ENCODE assay signal across 1 cellular context in genomic region chr10:46520941-46521340, GRCh38.
TF ChIP-seq lines count a peak whose summit lies in the region.

No MANE protein-coding gene starts in this region.

TF ChIP-seq in K562, 482 proteins besides CTCF, POLR2A, EP300 and RAD21 (continued from another document):
- TF ChIP-seq, protein P1, sequence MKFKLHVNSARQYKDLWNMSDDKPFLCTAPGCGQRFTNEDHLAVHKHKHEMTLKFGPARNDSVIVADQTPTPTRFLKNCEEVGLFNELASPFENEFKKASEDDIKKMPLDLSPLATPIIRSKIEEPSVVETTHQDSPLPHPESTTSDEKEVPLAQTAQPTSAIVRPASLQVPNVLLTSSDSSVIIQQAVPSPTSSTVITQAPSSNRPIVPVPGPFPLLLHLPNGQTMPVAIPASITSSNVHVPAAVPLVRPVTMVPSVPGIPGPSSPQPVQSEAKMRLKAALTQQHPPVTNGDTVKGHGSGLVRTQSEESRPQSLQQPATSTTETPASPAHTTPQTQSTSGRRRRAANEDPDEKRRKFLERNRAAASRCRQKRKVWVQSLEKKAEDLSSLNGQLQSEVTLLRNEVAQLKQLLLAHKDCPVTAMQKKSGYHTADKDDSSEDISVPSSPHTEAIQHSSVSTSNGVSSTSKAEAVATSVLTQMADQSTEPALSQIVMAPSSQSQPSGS (CRISPR knock-in tag; IDR thresholded peaks at IDR 0.05), result 0 out of 2 replicates have a peak, but pooled peaks have one; percentile 6
